ENCODE assay signal across 17 cellular contexts in genomic region chr3:976021-976420, GRCh38.
DNase-seq lines count a peak whose midpoint lies in the region; ATAC-seq and TF ChIP-seq lines count a peak whose summit lies in the region.
"Had no signal": no experiment of that assay in that cellular context is flagged by ENCODE, and none has a peak within 500 bp of the region (broad histone marks: within the 10 kb centered on the region; RNA-seq: fewer than 3 reads in every experiment).

No MANE protein-coding gene starts in this region.

- no peaks in the 10 kb centered on the region for H3K4me1 Mint-ChIP-seq in glutamatergic neuron (ENCODE audit: low read depth, unreplicated experiment)
- H3K4me1 Mint-ChIP-seq: B cell had no signal

- POLR2A ChIA-PET in PC-3 (lab: Charles Lee; ENCODE audit: unreplicated experiment): no interaction called here

- H3K27ac ChIP-seq in PC-3 (ENCODE audit: low read length): no peak overlapping the region

- no peaks in the 10 kb centered on the region for H3K4me1 ChIP-seq in PC-3 (ENCODE audit: insufficient read depth, low read length)

- peaks cover 62% of the 10 kb centered on the region for H3K9me3 ChIP-seq in PC-3 (ENCODE audit: low read length)

- H3K36me3 Mint-ChIP-seq in glutamatergic neuron (ENCODE audit: unreplicated experiment): peaks cover 12% of the 10 kb centered on the region

- H3F3A ChIP-seq in PC-3 (ENCODE audit: low read length, unreplicated experiment): no peaks in the 10 kb centered on the region

- H2AFZ ChIP-seq in PC-3 (ENCODE audit: low read length): no peak overlapping the region

- no peak for ATAC-seq in PC-3
- ATAC-seq: HepG2 had no signal

- intact Hi-C loops in PC-3 (cut with micrococcal nuclease): no loop called here

- no peaks in the 10 kb centered on the region for H3K36me3 ChIP-seq in PC-3 (ENCODE audit: low read depth, low read length)

- H4K20me1 ChIP-seq in PC-3 (ENCODE audit: low read length): no peaks in the 10 kb centered on the region

- no peak overlapping the region for H3K27ac Mint-ChIP-seq in glutamatergic neuron (ENCODE audit: unreplicated experiment)
- H3K27ac Mint-ChIP-seq: B cell; CD4-positive, alpha-beta T cell; H9 had no signal

- no peaks in the 10 kb centered on the region for H3K27me3 ChIP-seq in PC-3 (ENCODE audit: low read length)

- H3K9me2 ChIP-seq in PC-3 (replicated peaks; ENCODE audit: low read length): no peaks in the 10 kb centered on the region

- H3K79me2 ChIP-seq in PC-3 (ENCODE audit: low read length): no peaks in the 10 kb centered on the region

- BruUV-seq in PC-3 (replicated peaks; lab: Mats Ljungman, UMichigan): no TSS peak

- TF ChIP-seq CTCF in PC-3 (conservative IDR thresholded peaks at IDR 0.05; ENCODE audit: low read depth, low read length) (no peak), fibroblast of pulmonary artery (IDR thresholded peaks at IDR 0.05; ENCODE audit: low read length, missing control alignments) (no peak), glutamatergic neuron (IDR thresholded peaks at IDR 0.05; ENCODE audit: partially characterized antibody, unreplicated experiment) (no peak)

- H3K4me3 Mint-ChIP-seq in glutamatergic neuron (ENCODE audit: unreplicated experiment): no peak overlapping the region
- H3K4me3 Mint-ChIP-seq: B cell; CD4-positive, alpha-beta T cell; H9 had no signal

- no peaks in the 10 kb centered on the region for H3K27me3 Mint-ChIP-seq in glutamatergic neuron (ENCODE audit: unreplicated experiment)
- H3K27me3 Mint-ChIP-seq: B cell; CD4-positive, alpha-beta T cell had no signal

- DNase-seq in M059J (ENCODE audit: low read depth) (peak; percentile 1), PC-3 (peak; percentile 5), fibroblast of pulmonary artery (ENCODE audit: low read depth) (peak; percentile 0), renal cortical epithelial cell (ENCODE audit: low read depth) (peak; percentile 2), NCI-H2107 (lab: John Stamatoyannopoulos, UW) (no peak), NCI-H226 (no peak), glutamatergic neuron (no peak)
- DNase-seq: C1 segment of cervical spinal cord; CD4-positive, alpha-beta T cell; COR-L47; DMS153; DMS79 treated with DMSO at 0.1 percent for 48 hours; EL; GOT3; H9 had no signal

- no peak overlapping the region for H3K4me2 ChIP-seq in PC-3 (ENCODE audit: low read length)

- H3K4me3 ChIP-seq in PC-3 (ENCODE audit: low read length) (no peak overlapping the region), fibroblast of pulmonary artery (replicated peaks; ENCODE audit: low read depth, low read length) (no peak overlapping the region)

- no peak overlapping the region for H3K9ac ChIP-seq in PC-3 (ENCODE audit: low read length)

- H3K9me3 Mint-ChIP-seq in glutamatergic neuron (ENCODE audit: unreplicated experiment): no peaks in the 10 kb centered on the region

- CTCF ChIA-PET in PC-3 (lab: Charles Lee): no interaction called here

Comparison
In these comparisons a context has a peak if more than half of its experiments do, and no peak if none do; other contexts are left out.
1. DNase-seq: peak in M059J (single experiment), PC-3 (single experiment), fibroblast of pulmonary artery (single experiment) and renal cortical epithelial cell (single experiment); none in NCI-H2107 (single experiment), NCI-H226 (single experiment) and glutamatergic neuron (single experiment).